In the genomic region with DNA sequence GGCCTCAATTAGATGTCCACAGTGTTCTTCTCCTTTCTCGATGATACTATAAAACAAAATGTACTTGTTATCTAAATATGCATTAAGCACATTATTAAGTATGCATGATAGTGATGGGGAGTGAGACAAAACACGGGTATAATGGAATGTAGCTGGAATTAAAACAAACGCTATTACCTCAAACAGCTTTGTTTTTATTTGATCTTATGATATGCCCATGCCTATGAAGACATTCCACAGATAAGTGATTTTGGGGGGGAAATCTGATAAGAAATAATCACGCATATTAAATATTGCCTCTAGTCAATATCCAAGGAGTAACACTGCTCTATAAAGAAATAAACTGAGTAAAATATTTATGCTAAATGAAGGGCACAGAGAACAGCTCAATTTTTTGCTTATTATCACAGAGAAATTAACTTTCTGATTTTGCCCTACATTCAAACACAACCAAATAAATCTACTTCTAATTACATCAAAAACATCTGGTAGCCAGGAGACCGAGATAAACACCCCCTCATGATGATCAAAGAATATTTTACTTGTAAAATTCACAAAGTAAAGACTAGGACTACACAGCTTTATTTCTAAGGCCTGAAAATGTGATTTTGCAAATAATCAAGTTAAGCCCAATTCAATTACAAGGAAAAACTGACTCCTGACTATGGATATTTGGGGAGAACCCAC, we compare ENCODE assay signal across 11 cellular contexts. TPM values are rescaled to one million over a fixed set of nuclear protein-coding genes. Genes with fewer than 3 reads are reported as not detected.
DNase-seq lines count a peak whose midpoint lies in the region; ATAC-seq, FAIRE-seq and TF ChIP-seq lines count a peak whose summit lies in the region.
"Had no signal": no experiment of that assay in that cellular context is flagged by ENCODE, and none has a peak within 500 bp of the region (broad histone marks: within the 10 kb centered on the region; RNA-seq: fewer than 3 reads in every experiment).

No MANE protein-coding gene starts in this region.

- H3K4me3 ChIP-seq in HUES6 (ENCODE audit: low read depth, low read length) (peak overlapping the region; percentile 99), astrocyte (ENCODE audit: insufficient read depth, low read depth, low read length) (no peak overlapping the region), prostate gland (peak overlapping the region in 1 of 2 donors; percentile 75)

- peak overlapping the region; percentile 96 for H3K4me2 ChIP-seq in astrocyte (ENCODE audit: low read length)

- TF ChIP-seq CTCF in CD14-positive monocyte (IDR thresholded peaks at IDR 0.05) = no peak
- no peak for TF ChIP-seq CTCF in astrocyte (IDR thresholded peaks at IDR 0.05; ENCODE audit: insufficient read depth, low read depth, low read length)
- TF ChIP-seq CTCF in prostate gland (IDR thresholded peaks at IDR 0.05) = no peak

- no peak overlapping the region for H2AFZ ChIP-seq in astrocyte (ENCODE audit: low read depth, low read length)

- 50% methylated on average over 5 of the region's 5 CpGs for WGBS in prostate gland

- intact Hi-C loops in CD14-positive monocyte (cut with micrococcal nuclease) (loop anchor here (5.0 to 10.0 kb wide), 3 partner anchors 38 to 211 kb away; a partner anchor contains a TSS), prostate gland (cut with DNase I) (loop anchor here (5.0 to 10.0 kb wide), 3 partner anchors 38 to 213 kb away; a partner anchor contains a TSS)

- H4K20me1 ChIP-seq in astrocyte (ENCODE audit: insufficient read depth, low read length) = no peaks in the 10 kb centered on the region

- H3K9me3 Mint-ChIP-seq in CD14-positive monocyte (no peaks in the 10 kb centered on the region), astrocyte (ENCODE audit: unreplicated experiment) (no peaks in the 10 kb centered on the region)
- H3K9me3 Mint-ChIP-seq in natural killer cell treated with Interleukin-12 subunit alpha and Interleukin-12 subunit beta and Interleukin-15 and Interleukin-18, amount 100 ng/mL, for 72 hours = no peaks in the 10 kb centered on the region

- H3K9me3 ChIP-seq in HUES6 (ENCODE audit: control insufficient read depth, insufficient read depth, low read depth, low read length) (no peaks in the 10 kb centered on the region), astrocyte (ENCODE audit: insufficient read depth, low read depth, low read length) (no peaks in the 10 kb centered on the region), prostate gland (no peaks in the 10 kb centered on the region)

- no peaks in the 10 kb centered on the region for H3K27me3 Mint-ChIP-seq in CD14-positive monocyte (ENCODE audit: low read depth in 3 of 3)
- no peaks in the 10 kb centered on the region for H3K27me3 Mint-ChIP-seq in astrocyte (ENCODE audit: low read depth, unreplicated experiment)
- H3K27me3 Mint-ChIP-seq in natural killer cell treated with Interleukin-12 subunit alpha and Interleukin-12 subunit beta and Interleukin-15 and Interleukin-18, amount 100 ng/mL, for 72 hours = no peaks in the 10 kb centered on the region

- H3K4me3 Mint-ChIP-seq in CD14-positive monocyte (no peak overlapping the region), astrocyte (ENCODE audit: unreplicated experiment) (peak overlapping the region; percentile 96)
- peak overlapping the region; percentile 89 for H3K4me3 Mint-ChIP-seq in natural killer cell treated with Interleukin-12 subunit alpha and Interleukin-12 subunit beta and Interleukin-15 and Interleukin-18, amount 100 ng/mL, for 72 hours

- H3K36me3 Mint-ChIP-seq in CD14-positive monocyte = peaks cover 48 to 49% of the 10 kb centered on the region in 2 donors
- H3K36me3 Mint-ChIP-seq in astrocyte (ENCODE audit: low read depth, unreplicated experiment) = peaks cover 3% of the 10 kb centered on the region
- H3K36me3 Mint-ChIP-seq in natural killer cell treated with Interleukin-12 subunit alpha and Interleukin-12 subunit beta and Interleukin-15 and Interleukin-18, amount 100 ng/mL, for 72 hours = peaks cover 6% of the 10 kb centered on the region

- peaks cover 18% of the 10 kb centered on the region for H3K4me1 Mint-ChIP-seq in CD14-positive monocyte
- H3K4me1 Mint-ChIP-seq in astrocyte (ENCODE audit: low read depth, unreplicated experiment) = peaks cover 11% of the 10 kb centered on the region
- H3K4me1 Mint-ChIP-seq in natural killer cell treated with Interleukin-12 subunit alpha and Interleukin-12 subunit beta and Interleukin-15 and Interleukin-18, amount 100 ng/mL, for 72 hours (ENCODE audit: low read depth in 2 of 2) = peaks cover 26 to 30% of the 10 kb centered on the region in 2 donors

- H3K27ac ChIP-seq in HUES6 (ENCODE audit: low read depth, low read length) = no peak overlapping the region
- H3K27ac ChIP-seq in astrocyte (ENCODE audit: low read depth, low read length) = no peak overlapping the region
- peak overlapping the region in 1 of 2 donors; percentile 88 for H3K27ac ChIP-seq in prostate gland

- no peak for DNase-seq in CD14-positive monocyte (ENCODE audit: low spot score)
- DNase-seq in astrocyte (ENCODE audit: low read depth) = no peak
- no peak for DNase-seq in natural killer cell treated with Interleukin-12 subunit alpha and Interleukin-12 subunit beta and Interleukin-15 and Interleukin-18, amount 100 ng/mL, for 72 hours (ENCODE audit: low spot score)
- no peak for DNase-seq in AML-193 (lab: John Stamatoyannopoulos, UW)
- no peak for DNase-seq in frontal cortex (ENCODE audit: low spot score in 2 of 2)
- DNase-seq in anterior cingulate cortex (lab: John Stamatoyannopoulos, UW) = no peak
- DNase-seq in prostate gland (ENCODE audit: low spot score) = no peak
- DNase-seq: amygdala, DMS79 treated with DMSO at 0.1 percent for 48 hours, NCI-H2107 had no signal

- ATAC-seq in natural killer cell treated with Interleukin-12 subunit alpha and Interleukin-12 subunit beta and Interleukin-15 and Interleukin-18, amount 100 ng/mL, for 72 hours = no peak

- peaks cover 46% of the 10 kb centered on the region for H3K36me3 ChIP-seq in HUES6 (ENCODE audit: control insufficient read depth, insufficient read depth, low read length)
- peaks cover 6% of the 10 kb centered on the region for H3K36me3 ChIP-seq in astrocyte (ENCODE audit: insufficient read depth, low read length)
- H3K36me3 ChIP-seq in prostate gland = peaks cover 0 to 5% of the 10 kb centered on the region in 2 donors

- H3K27ac Mint-ChIP-seq in CD14-positive monocyte (peak overlapping the region in 4 of 7 donors; percentile 72 to 99 (median 86)), astrocyte (ENCODE audit: unreplicated experiment) (no peak overlapping the region)
- H3K27ac Mint-ChIP-seq in natural killer cell treated with Interleukin-12 subunit alpha and Interleukin-12 subunit beta and Interleukin-15 and Interleukin-18, amount 100 ng/mL, for 72 hours = peak overlapping the region; percentile 96 to 98

- H3K9ac ChIP-seq in HUES6 (ENCODE audit: low read length) (no peak overlapping the region), astrocyte (ENCODE audit: low read length) (no peak overlapping the region)

- peaks cover 14% of the 10 kb centered on the region for H3K79me2 ChIP-seq in astrocyte (ENCODE audit: insufficient read depth, low read length)

- TF ChIP-seq POLR2A in prostate gland (IDR thresholded peaks at IDR 0.05) = no peak

- H3K27me3 ChIP-seq in HUES6 (ENCODE audit: control insufficient read depth, insufficient read depth, low read length) = no peaks in the 10 kb centered on the region
- no peaks in the 10 kb centered on the region for H3K27me3 ChIP-seq in astrocyte (ENCODE audit: insufficient read depth, low read length)
- H3K27me3 ChIP-seq in prostate gland (replicated peaks; ENCODE audit: insufficient read depth) = no peaks in the 10 kb centered on the region

- FAIRE-seq in astrocyte (lab: Jason Lieb, UNC) (no peak), frontal cortex (lab: Jason Lieb, UNC) (no peak)

- H3K4me1 ChIP-seq in HUES6 (ENCODE audit: control insufficient read depth, insufficient read depth, low read length) (no peaks in the 10 kb centered on the region; the same call in 1 of the 2 replicates), astrocyte (ENCODE audit: insufficient read depth, low read length) (peaks cover 7% of the 10 kb centered on the region), prostate gland (replicated peaks) (peaks cover 10% of the 10 kb centered on the region)

RNA-seq across cellular contexts. Expression of a gene that starts 1.9 kb away (rescaled TPM):
- 10 to 100 TPM; 81.6 to 83.6 TPM for polyA plus RNA-seq in CD14-positive monocyte
- 22.8 and 24.3 TPM in 2 replicates for total RNA-seq in astrocyte
- total RNA-seq in natural killer cell treated with Interleukin-12 subunit alpha and Interleukin-12 subunit beta and Interleukin-15 and Interleukin-18, amount 100 ng/mL, for 72 hours = 10 to 100 TPM; 98.7 to 99.9 TPM
- 11.0 TPM for total RNA-seq in frontal cortex
- 10 to 100 TPM; 26.4 to 29.5 TPM for total RNA-seq in prostate gland

RNA-seq across cellular contexts. Expression of a gene that starts 14.9 kb away (rescaled TPM):
- polyA plus RNA-seq in CD14-positive monocyte = under 1 TPM; 0.58 to 0.63 TPM
- 1.8 and 2.1 TPM in 2 replicates for total RNA-seq in astrocyte
- 1 to 10 TPM; 3.6 to 4.1 TPM for total RNA-seq in natural killer cell treated with Interleukin-12 subunit alpha and Interleukin-12 subunit beta and Interleukin-15 and Interleukin-18, amount 100 ng/mL, for 72 hours
- total RNA-seq in frontal cortex = 0.82 TPM
- 10 to 100 TPM in 1 of 2 donors, 1 to 10 TPM in 1; 8.7 to 26.5 TPM for total RNA-seq in prostate gland

RNA-seq across cellular contexts. Expression of a gene that starts 27.5 kb away (rescaled TPM):
- polyA plus RNA-seq in CD14-positive monocyte = under 1 TPM in 1 of 2 donors, not detected in 1; 0.14 TPM
- total RNA-seq in astrocyte (0.16 TPM in 1 of 2 replicates, not detected in the other), frontal cortex (7.7 TPM), prostate gland (10 to 100 TPM in 1 of 2 donors, 1 to 10 TPM in 1; 2.5 to 11.6 TPM)
- total RNA-seq in natural killer cell treated with Interleukin-12 subunit alpha and Interleukin-12 subunit beta and Interleukin-15 and Interleukin-18, amount 100 ng/mL, for 72 hours = not detected

Comparison
In these comparisons a context has a peak if more than half of its experiments do, and no peak if none do; other contexts are left out.
1. H3K4me3 Mint-ChIP-seq: peak in astrocyte (single experiment) and natural killer cell treated with Interleukin-12 subunit alpha and Interleukin-12 subunit beta and Interleukin-15 and Interleukin-18, amount 100 ng/mL, for 72 hours (single experiment); none in CD14-positive monocyte (0 of 2).